Comparison of ENCODE assay signal across 16 cellular contexts in the genomic region with DNA sequence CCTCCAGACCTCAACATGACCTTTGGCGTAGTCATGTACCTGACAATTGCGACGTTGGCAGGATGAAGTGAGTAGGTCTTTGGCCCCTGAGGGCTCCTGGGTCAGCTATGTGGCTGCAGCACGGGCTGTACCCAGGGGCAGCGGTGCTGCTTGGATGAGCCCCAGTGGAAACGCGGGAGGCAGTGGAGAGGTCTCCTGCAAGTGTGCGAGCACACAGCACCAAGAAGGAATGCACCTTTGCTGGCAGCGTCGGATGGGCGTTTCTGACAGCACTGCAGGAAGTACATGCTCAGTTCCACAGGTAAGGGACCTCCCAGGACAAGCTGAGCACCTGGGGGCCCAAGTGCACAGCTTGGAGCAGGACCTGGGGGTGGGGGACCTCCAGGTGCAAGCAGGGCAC.
"Had no signal": no experiment of that assay in that cellular context is flagged by ENCODE, and none has a peak within 500 bp of the region (broad histone marks: within the 10 kb centered on the region; RNA-seq: fewer than 3 reads in every experiment).

No MANE protein-coding gene starts in this region.

- H3K27me3 Mint-ChIP-seq: activated B cell treated with CpG ODN at 0.5 μM for 24 hours; activated CD4-positive, alpha-beta T cell treated with anti-CD3 and anti-CD28 coated beads, Interleukin-2, amount 10 ng/mL, durations not matched to agents 24 days and 14 days; activated naive CD8-positive, alpha-beta T cell treated with anti-CD3 and anti-CD28 coated beads, Interleukin-2, amount 50 U/mL, for 24 hours; stimulated activated naive B cell treated with anti-CD40 and anti-IgM and Interleukin-4, amounts not matched to agents 10 μg/mL and 1 μg/mL and 100 μg/mL, for 72 hours had no signal

- H3K27ac Mint-ChIP-seq: activated B cell treated with CpG ODN at 0.5 μM for 24 hours; activated CD4-positive, alpha-beta T cell treated with anti-CD3 and anti-CD28 coated beads, Interleukin-2, amount 10 ng/mL, durations not matched to agents 24 days and 14 days; activated naive CD8-positive, alpha-beta T cell treated with anti-CD3 and anti-CD28 coated beads, Interleukin-2, amount 50 U/mL, for 24 hours; activated T-helper 1 cell treated with anti-CD3 and anti-CD28 coated beads, Interleukin-12 subunit alpha, Interleukin-12 subunit beta, Interleukin-2, Interleukin-4 antibody, amounts not matched to agents 30 ng/mL and 10 ng/mL and 1 ng/mL, durations not matched to agents 14 hours and 24 hours and 36 hours; naive B cell; stimulated activated naive B cell treated with anti-CD40 and anti-IgM and Interleukin-4, amounts not matched to agents 10 μg/mL and 1 μg/mL and 100 μg/mL, for 72 hours had no signal

- ATAC-seq: activated naive CD8-positive, alpha-beta T cell treated with anti-CD3 and anti-CD28 coated beads, Interleukin-2, amount 50 U/mL, for 24 hours; sciatic nerve; stimulated activated naive B cell treated with anti-CD40 and anti-IgM and Interleukin-4, amounts not matched to agents 10 μg/mL and 1 μg/mL and 100 μg/mL, for 72 hours had no signal

- H3K9me3 Mint-ChIP-seq: activated B cell treated with CpG ODN at 0.5 μM for 24 hours; activated CD4-positive, alpha-beta T cell treated with anti-CD3 and anti-CD28 coated beads, Interleukin-2, amount 10 ng/mL, durations not matched to agents 24 days and 14 days; activated naive CD8-positive, alpha-beta T cell treated with anti-CD3 and anti-CD28 coated beads, Interleukin-2, amount 50 U/mL, for 24 hours; activated T-helper 1 cell treated with anti-CD3 and anti-CD28 coated beads, Interleukin-12 subunit alpha, Interleukin-12 subunit beta, Interleukin-2, Interleukin-4 antibody, amounts not matched to agents 30 ng/mL and 10 ng/mL and 1 ng/mL, durations not matched to agents 14 hours and 24 hours and 36 hours had no signal

- H3K27me3 ChIP-seq: ascending aorta, spleen had no signal

- H3K36me3 ChIP-seq: ascending aorta, prostate gland, spleen had no signal

- H3K27ac ChIP-seq: ascending aorta, prostate gland, spleen had no signal

- H3K4me1 ChIP-seq: ascending aorta, prostate gland, spleen had no signal

- H3K4me3 ChIP-seq: ascending aorta, prostate gland, spleen had no signal

- DNase-seq: activated B cell treated with CpG ODN at 0.5 μM for 24 hours; activated CD4-positive, alpha-beta T cell treated with anti-CD3 and anti-CD28 coated beads, Interleukin-2, amount 10 ng/mL, durations not matched to agents 24 days and 14 days; activated naive CD4-positive, alpha-beta T cell; activated naive CD8-positive, alpha-beta T cell treated with anti-CD3 and anti-CD28 coated beads, Interleukin-2, amount 50 U/mL, for 24 hours; foreskin melanocyte; head of caudate nucleus; midbrain; naive B cell; spleen; stimulated activated CD4-positive, alpha-beta T cell treated with anti-CD3 and anti-CD28 coated beads, Interleukin-1b, Interleukin-23, amount 100 ng/mL, for 48 hours; stimulated activated naive B cell treated with anti-CD40 and anti-IgM and Interleukin-4, amounts not matched to agents 10 μg/mL and 1 μg/mL and 100 μg/mL, for 72 hours; T-helper 2 cell had no signal

- H3K4me3 Mint-ChIP-seq: activated B cell treated with CpG ODN at 0.5 μM for 24 hours; activated CD4-positive, alpha-beta T cell treated with anti-CD3 and anti-CD28 coated beads, Interleukin-2, amount 10 ng/mL, durations not matched to agents 24 days and 14 days; activated naive CD8-positive, alpha-beta T cell treated with anti-CD3 and anti-CD28 coated beads, Interleukin-2, amount 50 U/mL, for 24 hours; activated T-helper 1 cell treated with anti-CD3 and anti-CD28 coated beads, Interleukin-12 subunit alpha, Interleukin-12 subunit beta, Interleukin-2, Interleukin-4 antibody, amounts not matched to agents 30 ng/mL and 10 ng/mL and 1 ng/mL, durations not matched to agents 14 hours and 24 hours and 36 hours; stimulated activated naive B cell treated with anti-CD40 and anti-IgM and Interleukin-4, amounts not matched to agents 10 μg/mL and 1 μg/mL and 100 μg/mL, for 72 hours had no signal

- H3K36me3 Mint-ChIP-seq: naive B cell; stimulated activated naive B cell treated with anti-CD40 and anti-IgM and Interleukin-4, amounts not matched to agents 10 μg/mL and 1 μg/mL and 100 μg/mL, for 72 hours had no signal

- H3K9me3 ChIP-seq: ascending aorta, prostate gland, spleen had no signal

- H3K4me1 Mint-ChIP-seq: activated B cell treated with CpG ODN at 0.5 μM for 24 hours; activated CD4-positive, alpha-beta T cell treated with anti-CD3 and anti-CD28 coated beads, Interleukin-2, amount 10 ng/mL, durations not matched to agents 24 days and 14 days; activated naive CD8-positive, alpha-beta T cell treated with anti-CD3 and anti-CD28 coated beads, Interleukin-2, amount 50 U/mL, for 24 hours; naive B cell; stimulated activated naive B cell treated with anti-CD40 and anti-IgM and Interleukin-4, amounts not matched to agents 10 μg/mL and 1 μg/mL and 100 μg/mL, for 72 hours had no signal
